ENCODE assay signal across 8 cellular contexts in genomic region chr1:9825101-9826074, GRCh38. TPM values are rescaled to one million over a fixed set of nuclear protein-coding genes. Genes with fewer than 3 reads are reported as not detected.
DNase-seq lines count a peak whose midpoint lies in the region; ATAC-seq and TF ChIP-seq lines count a peak whose summit lies in the region.

No MANE protein-coding gene starts in this region.

- no peaks in the 10 kb centered on the region for H3K9me3 ChIP-seq in CD8-positive, alpha-beta T cell (ENCODE audit: low read length)
- H3K9me3 ChIP-seq in right cardiac atrium (ENCODE audit: control insufficient read depth, low read length): no peaks in the 10 kb centered on the region

- POLR2A ChIA-PET in CD8-positive, alpha-beta T cell (lab: Charles Lee): interaction anchor here (1.2 to 1.5 kb wide), 2 partner anchors 173 to 197 kb away, joined by 3 to 4 read pairs; no protein-coding TSS in a partner anchor

- no peak overlapping the region for H3K4me3 ChIP-seq in CD8-positive, alpha-beta T cell (ENCODE audit: low read depth, low read length)
- H3K4me3 ChIP-seq in astrocyte of the cerebellum (ENCODE audit: low read depth, low read length) (no peak overlapping the region), right cardiac atrium (ENCODE audit: low read length) (no peak overlapping the region)

- DNase-seq in CD8-positive, alpha-beta T cell: peak in 6 of 7 experiments; percentile 22 to 62 (median 51)
- DNase-seq in HT-29 (ENCODE audit: low spot score) (peak; percentile 92), SK-MEL-5 (ENCODE audit: low read depth, low spot score) (peak; percentile 41), astrocyte of the cerebellum (ENCODE audit: low read depth) (peak; percentile 29), right cardiac atrium (peak; percentile 56 to 60 (median 56)), sciatic nerve (ENCODE audit: low spot score) (no peak)

- CTCF ChIA-PET in CD8-positive, alpha-beta T cell (lab: Charles Lee): interaction anchor here (1.4 to 3.2 kb wide), 3 partner anchors 41 to 209 kb away, joined by 3 to 12 read pairs (median 6); no protein-coding TSS in a partner anchor

- H3K27me3 Mint-ChIP-seq in CD8-positive, alpha-beta T cell (ENCODE audit: low read depth): no peaks in the 10 kb centered on the region

- H3K27me3 ChIP-seq in CD8-positive, alpha-beta T cell (ENCODE audit: insufficient read depth, low read length): no peaks in the 10 kb centered on the region
- no peaks in the 10 kb centered on the region for H3K27me3 ChIP-seq in right cardiac atrium (ENCODE audit: control insufficient read depth, insufficient read depth)

- H3K9me3 Mint-ChIP-seq in CD8-positive, alpha-beta T cell: no peaks in the 10 kb centered on the region

- peaks cover 40% of the 10 kb centered on the region for H3K4me1 Mint-ChIP-seq in CD8-positive, alpha-beta T cell (ENCODE audit: low read depth)

- 24% methylated on average over 17 of the region's 17 CpGs for WGBS in right cardiac atrium

- peak; percentile 41 for ATAC-seq in CD8-positive, alpha-beta T cell
- ATAC-seq in right cardiac atrium (peak; percentile 30 to 67), sciatic nerve (peak; percentile 52), GM19463 (IDR thresholded peaks at IDR 0.05; ENCODE audit: unreplicated experiment) (no peak), GM18511 (IDR thresholded peaks at IDR 0.05; ENCODE audit: unreplicated experiment) (no peak)

- H3K4me1 ChIP-seq in CD8-positive, alpha-beta T cell (ENCODE audit: insufficient read depth, low read length): peaks cover 36% of the 10 kb centered on the region
- H3K4me1 ChIP-seq in right cardiac atrium (ENCODE audit: control insufficient read depth, insufficient read depth, low read length): peaks cover 8% of the 10 kb centered on the region

- no peak for TF ChIP-seq CTCF in CD8-positive, alpha-beta T cell (IDR thresholded peaks at IDR 0.05)
- no peak for TF ChIP-seq CTCF in astrocyte of the cerebellum (IDR thresholded peaks at IDR 0.05; ENCODE audit: low read depth, low read length, missing control alignments)

- intact Hi-C loops in CD8-positive, alpha-beta T cell (cut with DNase I, micrococcal nuclease): loop anchor here (2.0 to 10.0 kb wide), 4 partner anchors 41 to 591 kb away; partner anchors contain the start of genes CTNNBIP1 (in 1 of the 2), H6PD (in 1 of the 2) and SLC25A33 (in 1 of the 2)
- intact Hi-C loops in right cardiac atrium (cut with DNase I): no loop called here
- intact Hi-C loops in sciatic nerve (cut with DNase I): loop anchor here (2.0 kb wide), 1 partner anchor 35 kb away; no protein-coding TSS in a partner anchor

- in situ Hi-C loops in SK-MEL-5 (cut with HindIII; ENCODE audit: low pct_unique_long_range_greater_than_20kb, low sequenced_read_pairs) (no loop called here), astrocyte of the cerebellum (cut with HindIII; ENCODE audit: low sequenced_read_pairs) (no loop called here)

- peak overlapping the region; percentile 89 for H3K27ac Mint-ChIP-seq in CD8-positive, alpha-beta T cell

- H3K36me3 Mint-ChIP-seq in CD8-positive, alpha-beta T cell: peaks cover 4% of the 10 kb centered on the region

- H3K36me3 ChIP-seq in CD8-positive, alpha-beta T cell (ENCODE audit: insufficient read depth, low read length): no peaks in the 10 kb centered on the region

- peak overlapping the region; percentile 86 for H3K4me3 Mint-ChIP-seq in CD8-positive, alpha-beta T cell

- H3K27ac ChIP-seq in CD8-positive, alpha-beta T cell (ENCODE audit: low read depth, low read length): no peak overlapping the region
- peak overlapping the region; percentile 56 for H3K27ac ChIP-seq in right cardiac atrium (ENCODE audit: low read length)

RNA-seq across cellular contexts. Expression of gene CLSTN1, which starts 1.6 kb away (rescaled TPM):
- total RNA-seq in CD8-positive, alpha-beta T cell: 10 to 100 TPM; 50.0 to 51.1 TPM
- total RNA-seq in HT-29 (2014; rRNA removed; shearing (Covaris generic)): 78.4 and 99.0 TPM in 2 replicates
- total RNA-seq in SK-MEL-5 (2014; rRNA removed; shearing (Covaris generic)): 38.5 and 44.7 TPM in 2 replicates
- polyA plus RNA-seq in SK-MEL-5 (2015; cell fraction: cytosol; rRNA removed): 75.8 and 96.1 TPM in 2 replicates
- 17.8 and 20.8 TPM in 2 replicates for polyA plus RNA-seq in SK-MEL-5 (2015; cell fraction: nucleus; rRNA removed)
- total RNA-seq in right cardiac atrium: 10 to 100 TPM; 67.1 to 72.1 (median 70.0) TPM
- polyA plus RNA-seq in right cardiac atrium: 51.4 TPM
- 121 TPM for total RNA-seq in sciatic nerve

Comparison
In these comparisons a context has a peak if more than half of its experiments do, and no peak if none do; other contexts are left out.
1. ATAC-seq: peak in CD8-positive, alpha-beta T cell (single experiment), right cardiac atrium (2 of 2) and sciatic nerve (single experiment); none in GM19463 (single experiment) and GM18511 (single experiment).
2. intact Hi-C loops: an anchor here in CD8-positive, alpha-beta T cell (2.0 to 10.0 kb wide) and sciatic nerve (2.0 kb wide); none called in right cardiac atrium.